Comparison of ENCODE assay signal across 7 cellular contexts in the genomic region with DNA sequence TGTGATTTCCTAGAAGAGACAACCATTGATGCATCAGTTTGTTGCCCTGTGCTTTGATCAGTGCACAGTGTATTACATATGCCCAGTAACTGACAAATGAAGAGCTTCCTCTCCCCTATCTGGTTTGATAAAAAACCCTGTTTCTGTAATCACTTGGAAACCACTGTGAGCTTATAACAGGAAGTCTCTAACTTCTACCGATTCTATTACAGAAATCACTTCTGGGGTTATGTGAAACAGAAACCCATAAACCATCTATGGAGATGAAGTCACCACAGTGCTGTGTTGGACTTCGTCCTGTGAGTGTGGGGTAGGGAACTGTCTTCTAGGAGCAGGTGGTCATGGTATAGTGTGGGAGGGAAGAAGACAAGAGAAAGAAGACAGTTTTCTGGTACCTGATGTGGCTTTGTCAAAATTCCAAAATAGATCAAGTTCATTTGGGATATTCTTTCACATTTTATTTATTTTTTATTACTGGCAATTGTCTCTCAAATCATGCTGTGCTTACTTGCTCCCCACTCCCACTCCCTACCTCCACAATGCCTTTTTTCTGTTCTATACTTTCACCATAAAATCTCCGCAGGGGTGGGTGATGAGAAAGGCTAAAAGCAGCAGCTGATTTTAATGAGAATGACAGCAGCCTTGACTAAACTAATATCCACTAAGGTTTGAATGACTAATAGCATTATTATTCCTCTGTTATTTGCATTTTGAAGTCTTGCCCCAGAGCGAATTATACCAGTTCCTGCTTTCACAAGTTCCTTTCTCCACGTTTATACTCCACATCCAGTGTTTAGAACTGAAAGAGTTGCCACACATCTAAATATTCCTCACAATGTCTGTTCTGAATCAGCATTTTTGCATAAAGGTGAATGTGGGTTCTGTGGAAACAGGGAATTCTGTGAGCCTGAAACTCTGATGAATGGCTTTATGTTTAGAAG. TPM values are rescaled to one million over a fixed set of nuclear protein-coding genes. Genes with fewer than 3 reads are reported as not detected.
A peak's percentile ranks its signal among the peaks of the same experiment; 100 is the strongest.
DNase-seq lines count a peak whose midpoint lies in the region; ATAC-seq, FAIRE-seq and TF ChIP-seq lines count a peak whose summit lies in the region.

No MANE protein-coding gene starts in this region.

- intact Hi-C loops in activated T-helper 1 cell treated with anti-CD3 and anti-CD28 coated beads, Interleukin-12 subunit alpha, Interleukin-12 subunit beta, Interleukin-2, Interleukin-4 antibody, amounts not matched to agents 30 ng/mL and 10 ng/mL and 1 ng/mL, durations not matched to agents 14 hours and 24 hours and 36 hours (cut with micrococcal nuclease): no loop called here
- intact Hi-C loops in thyroid gland (cut with DNase I): no loop called here

- TF ChIP-seq POLR2A in thyroid gland (IDR thresholded peaks at IDR 0.05): no peak

- H3K27me3 Mint-ChIP-seq in activated T-helper 1 cell treated with anti-CD3 and anti-CD28 coated beads, Interleukin-12 subunit alpha, Interleukin-12 subunit beta, Interleukin-2, Interleukin-4 antibody, amounts not matched to agents 30 ng/mL and 10 ng/mL and 1 ng/mL, durations not matched to agents 14 hours and 24 hours and 36 hours (ENCODE audit: insufficient read depth): no peaks in the 10 kb centered on the region

- peak overlapping the region; percentile 8 for H2AFZ ChIP-seq in neuron (ENCODE audit: low read depth, low read length)

- H3K36me3 Mint-ChIP-seq in activated T-helper 1 cell treated with anti-CD3 and anti-CD28 coated beads, Interleukin-12 subunit alpha, Interleukin-12 subunit beta, Interleukin-2, Interleukin-4 antibody, amounts not matched to agents 30 ng/mL and 10 ng/mL and 1 ng/mL, durations not matched to agents 14 hours and 24 hours and 36 hours (ENCODE audit: low read depth): no peaks in the 10 kb centered on the region

- ATAC-seq in HG03066 (IDR thresholded peaks at IDR 0.05; ENCODE audit: low read depth, unreplicated experiment): peak; percentile 97

- FAIRE-seq in GM19239 (lab: Jason Lieb, UNC): peak; percentile 90

- WGBS in thyroid gland, 2 donors: 72 to 79% methylated on average over 5 of the region's 5 CpGs

- H3K27ac Mint-ChIP-seq in activated T-helper 1 cell treated with anti-CD3 and anti-CD28 coated beads, Interleukin-12 subunit alpha, Interleukin-12 subunit beta, Interleukin-2, Interleukin-4 antibody, amounts not matched to agents 30 ng/mL and 10 ng/mL and 1 ng/mL, durations not matched to agents 14 hours and 24 hours and 36 hours: no peak overlapping the region

- no peak for TF ChIP-seq CTCF in thyroid gland (IDR thresholded peaks at IDR 0.05)

- H3K27me3 ChIP-seq in neuron (ENCODE audit: insufficient read depth, low read length) (no peaks in the 10 kb centered on the region), thyroid gland (no peaks in the 10 kb centered on the region)

- H3K4me1 ChIP-seq in neuron (ENCODE audit: insufficient read depth, low read length) (peaks cover 38% of the 10 kb centered on the region), thyroid gland (no peaks in the 10 kb centered on the region)

- no peak overlapping the region for H3K4me3 Mint-ChIP-seq in activated T-helper 1 cell treated with anti-CD3 and anti-CD28 coated beads, Interleukin-12 subunit alpha, Interleukin-12 subunit beta, Interleukin-2, Interleukin-4 antibody, amounts not matched to agents 30 ng/mL and 10 ng/mL and 1 ng/mL, durations not matched to agents 14 hours and 24 hours and 36 hours

- peak; percentile 21 for DNase-seq in GM19239 (ENCODE audit: insufficient read length, low spot score)
- peak; percentile 18 for DNase-seq in SW480 (ENCODE audit: low spot score)
- no peak for DNase-seq in DMS53 treated with DMSO at 0.1 percent for 48 hours (lab: John Stamatoyannopoulos, UW; ENCODE audit: unreplicated experiment)
- no peak for DNase-seq in activated T-helper 1 cell treated with anti-CD3 and anti-CD28 coated beads, Interleukin-12 subunit alpha, Interleukin-12 subunit beta, Interleukin-2, Interleukin-4 antibody, amounts not matched to agents 30 ng/mL and 10 ng/mL and 1 ng/mL, durations not matched to agents 14 hours and 24 hours and 36 hours (ENCODE audit: low spot score)
- DNase-seq in thyroid gland: no peak

- no peaks in the 10 kb centered on the region for H3K36me3 ChIP-seq in neuron (ENCODE audit: insufficient read depth, low read length)
- no peaks in the 10 kb centered on the region for H3K36me3 ChIP-seq in thyroid gland

- H3K4me3 ChIP-seq in neuron (ENCODE audit: low read length) (peak overlapping the region; percentile 7), thyroid gland (replicated peaks in 1 of 3) (no peak overlapping the region)

- H3K9me3 Mint-ChIP-seq in activated T-helper 1 cell treated with anti-CD3 and anti-CD28 coated beads, Interleukin-12 subunit alpha, Interleukin-12 subunit beta, Interleukin-2, Interleukin-4 antibody, amounts not matched to agents 30 ng/mL and 10 ng/mL and 1 ng/mL, durations not matched to agents 14 hours and 24 hours and 36 hours: no peaks in the 10 kb centered on the region

- H3K4me1 Mint-ChIP-seq in activated T-helper 1 cell treated with anti-CD3 and anti-CD28 coated beads, Interleukin-12 subunit alpha, Interleukin-12 subunit beta, Interleukin-2, Interleukin-4 antibody, amounts not matched to agents 30 ng/mL and 10 ng/mL and 1 ng/mL, durations not matched to agents 14 hours and 24 hours and 36 hours (ENCODE audit: low read depth): no peaks in the 10 kb centered on the region

- H3K27ac ChIP-seq in thyroid gland: no peak overlapping the region

- H3K9me3 ChIP-seq in neuron (ENCODE audit: low read length) (peaks cover 1% of the 10 kb centered on the region), thyroid gland (no peaks in the 10 kb centered on the region)

RNA-seq across cellular contexts. Expression of a gene that starts 41.7 kb away (rescaled TPM):
- total RNA-seq in activated T-helper 1 cell treated with anti-CD3 and anti-CD28 coated beads, Interleukin-12 subunit alpha, Interleukin-12 subunit beta, Interleukin-2, Interleukin-4 antibody, amounts not matched to agents 30 ng/mL and 10 ng/mL and 1 ng/mL, durations not matched to agents 14 hours and 24 hours and 36 hours: not detected in 2 replicates
- total RNA-seq in thyroid gland: 10 to 100 TPM in 2 of 4 donors, 1 to 10 TPM in 2; 7.6 to 16.4 (median 11.4) TPM

Comparison
In these comparisons a context has a peak if more than half of its experiments do, and no peak if none do; other contexts are left out.
1. DNase-seq: peak in GM19239 (single experiment) and SW480 (single experiment); none in DMS53 treated with DMSO at 0.1 percent for 48 hours (single experiment), activated T-helper 1 cell treated with anti-CD3 and anti-CD28 coated beads, Interleukin-12 subunit alpha, Interleukin-12 subunit beta, Interleukin-2, Interleukin-4 antibody, amounts not matched to agents 30 ng/mL and 10 ng/mL and 1 ng/mL, durations not matched to agents 14 hours and 24 hours and 36 hours (single experiment) and thyroid gland (0 of 2).